8 cellular contexts compared by ENCODE assay signal in the genomic region with DNA sequence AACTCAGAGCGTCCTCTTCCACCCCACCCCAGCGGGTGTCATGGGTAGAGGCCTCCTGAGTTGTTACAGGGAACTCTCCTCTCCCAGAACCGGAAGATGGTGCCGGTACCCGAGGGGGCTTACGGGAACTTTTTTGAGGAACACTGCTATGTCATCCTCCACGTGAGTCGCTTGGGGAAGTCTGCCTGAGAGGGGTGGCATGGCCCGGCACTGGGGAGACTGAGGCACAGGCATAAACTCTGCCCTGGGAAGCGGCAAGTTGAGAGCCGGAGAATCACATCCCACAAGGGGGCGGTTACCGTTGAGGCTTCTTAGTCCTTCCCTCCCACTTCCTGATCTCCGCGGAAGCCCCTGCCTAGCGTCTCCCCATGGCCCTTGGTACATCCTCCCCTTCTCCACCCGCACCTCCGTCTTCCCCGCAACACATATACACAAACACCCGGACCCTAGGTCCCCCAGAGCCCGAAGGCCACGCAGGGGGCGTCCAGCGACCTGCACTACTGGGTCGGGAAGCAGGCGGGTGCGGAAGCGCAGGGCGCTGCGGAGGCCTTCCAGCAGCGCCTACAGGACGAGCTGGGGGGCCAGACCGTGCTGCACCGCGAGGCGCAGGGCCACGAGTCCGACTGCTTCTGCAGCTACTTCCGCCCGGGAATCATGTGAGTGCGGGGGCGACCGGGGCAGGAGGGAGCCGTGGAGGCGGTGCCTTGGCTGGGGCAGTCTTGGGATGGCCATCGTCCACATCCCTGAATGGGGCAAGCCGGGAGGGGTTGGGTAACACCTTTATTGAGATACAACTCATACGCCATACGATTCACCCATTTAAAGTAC. TPM values are rescaled to one million over a fixed set of nuclear protein-coding genes. Genes with fewer than 3 reads are reported as not detected.
A peak's percentile ranks its signal among the peaks of the same experiment; 100 is the strongest.
DNase-seq lines count a peak whose midpoint lies in the region; ATAC-seq and TF ChIP-seq lines count a peak whose summit lies in the region.

No MANE protein-coding gene starts in this region.

- peak overlapping the region; percentile 66 to 77 (median 73) for H3K27ac ChIP-seq in gastrocnemius medialis

- ATAC-seq in GM19035 (IDR thresholded peaks at IDR 0.05; ENCODE audit: unreplicated experiment): peak; percentile 55
- peak; percentile 51 for ATAC-seq in HG03342 (IDR thresholded peaks at IDR 0.05; ENCODE audit: unreplicated experiment)
- peak; percentile 64 to 67 (median 66) for ATAC-seq in T-cell (replicated peaks in 1 of 4)
- ATAC-seq in gastrocnemius medialis: peak; percentile 29 to 48

- H3K9me3 ChIP-seq in gastrocnemius medialis: no peaks in the 10 kb centered on the region

- H3K4me1 ChIP-seq in gastrocnemius medialis: peaks cover 10 to 11% of the 10 kb centered on the region in 2 donors

- H3K27ac Mint-ChIP-seq in T-cell: peak overlapping the region; percentile 94 to 98

- TF ChIP-seq CTCF in gastrocnemius medialis (IDR thresholded peaks at IDR 0.05 in 4 of 5, conservative IDR thresholded peaks at IDR 0.05 in 1 of 5): no peak

- intact Hi-C loops in gastrocnemius medialis (cut with DNase I; ENCODE audit: low total_unique reads): no loop called here

- in situ Hi-C loops in gastrocnemius medialis (cut with MboI; ENCODE audit: low sequenced_read_pairs in 4 of 4): no loop called here

- peaks cover 50 to 67% (median 51%) of the 10 kb centered on the region in 3 donors for H3K4me1 Mint-ChIP-seq in T-cell

- no peaks in the 10 kb centered on the region for H3K9me3 Mint-ChIP-seq in T-cell

- CTCF ChIA-PET in T-cell (lab: Charles Lee): interaction anchor here in 1 of 2 donors (1.0 kb wide), 1 partner anchor 19 kb away, joined by 4 read pairs; no protein-coding TSS in a partner anchor

- H3K27me3 Mint-ChIP-seq in T-cell: no peaks in the 10 kb centered on the region

- POLR2A ChIA-PET in T-cell (lab: Charles Lee): no interaction called here

- no peaks in the 10 kb centered on the region for H3K27me3 ChIP-seq in gastrocnemius medialis

- peak in 1 of 2 donors; percentile 43 for TF ChIP-seq POLR2A in gastrocnemius medialis (IDR thresholded peaks at IDR 0.05)

- H3K36me3 Mint-ChIP-seq in T-cell: peaks cover 14% of the 10 kb centered on the region

- peak; percentile 81 for DNase-seq in AG08395 (ENCODE audit: low spot score)
- DNase-seq in T-cell: peak in 32 of 34 experiments; percentile 8 to 59 (median 34)
- DNase-seq in anterior cingulate cortex (lab: John Stamatoyannopoulos, UW): peak in 52 of 58 donors; percentile 23 to 81 (median 60)
- DNase-seq in hypothalamus (lab: John Stamatoyannopoulos, UW): peak in 48 of 51 donors; percentile 17 to 88 (median 47)
- DNase-seq in gastrocnemius medialis: peak; percentile 51 to 69
- DNase-seq in NCI-H526 treated with DMSO at 0.1 percent for 48 hours (lab: John Stamatoyannopoulos, UW): no peak

- peak overlapping the region; percentile 93 for H3K4me3 Mint-ChIP-seq in T-cell

- H3K36me3 ChIP-seq in gastrocnemius medialis: no peaks in the 10 kb centered on the region

- H3K4me3 ChIP-seq in gastrocnemius medialis: peak overlapping the region; percentile 63 to 68 (median 65)

RNA-seq across cellular contexts. Expression of a gene that starts 3.4 kb away (rescaled TPM):
- 10 to 100 TPM; 26.6 to 44.6 (median 42.1) TPM for total RNA-seq in T-cell
- total RNA-seq in gastrocnemius medialis: 1 to 10 TPM in 1 of 4 donors, under 1 TPM in 3; 0.51 to 4.6 (median 0.66) TPM

RNA-seq across cellular contexts. Expression of a gene that starts 35.4 kb away (rescaled TPM):
- total RNA-seq in T-cell: 10 to 100 TPM; 31.3 to 91.0 (median 75.7) TPM
- 1 to 10 TPM; 2.4 to 6.2 (median 4.7) TPM for total RNA-seq in gastrocnemius medialis

RNA-seq across cellular contexts. Expression of a gene that starts 45.0 kb away (rescaled TPM):
- 10 to 100 TPM in 3 of 5 donors, 1 to 10 TPM in 2; 4.7 to 21.7 (median 17.8) TPM for total RNA-seq in T-cell
- not detected for total RNA-seq in gastrocnemius medialis

Comparison
In these comparisons a context has a peak if more than half of its experiments do, and no peak if none do; other contexts are left out.
1. RNA of a gene that starts 3.4 kb away (total RNA-seq): 26.6 to 44.6 TPM in T-cell; 0.51 to 4.6 TPM in gastrocnemius medialis; every median in the first group is over 4 times any median in the second.
2. RNA of a gene that starts 35.4 kb away (total RNA-seq): 31.3 to 91.0 TPM in T-cell; 2.4 to 6.2 TPM in gastrocnemius medialis; every median in the first group is over 4 times any median in the second.
3. RNA of a gene that starts 45.0 kb away (total RNA-seq): 4.7 to 21.7 TPM in T-cell; not detected in gastrocnemius medialis; every median in the first group is over 4 times any median in the second.
4. Peak in every context shown above with its lines, with median percentiles within 50 percentile points of each other: ATAC-seq.